ENCODE assay signal across 1 cellular context in genomic region chr3:71753716-71754609, GRCh38.
TF ChIP-seq lines count a peak whose summit lies in the region.

GPR27 (plus strand) TSS chr3:71753855; CDS start chr3:71754050, 195 bp downstream.

TF ChIP-seq in GM23338, 12 proteins besides CTCF, POLR2A, EP300 and RAD21 (continued from another document):
- TF ChIP-seq ZNF462 (CRISPR knock-in tag; IDR thresholded peaks at IDR 0.05) (no peak), EZH2 (IDR thresholded peaks at IDR 0.05; ENCODE audit: low read depth, unreplicated experiment) (no peak), REST (IDR thresholded peaks at IDR 0.05; ENCODE audit: unreplicated experiment) (no peak)
